Comparison of ENCODE assay signal across 8 cellular contexts in the genomic region with DNA sequence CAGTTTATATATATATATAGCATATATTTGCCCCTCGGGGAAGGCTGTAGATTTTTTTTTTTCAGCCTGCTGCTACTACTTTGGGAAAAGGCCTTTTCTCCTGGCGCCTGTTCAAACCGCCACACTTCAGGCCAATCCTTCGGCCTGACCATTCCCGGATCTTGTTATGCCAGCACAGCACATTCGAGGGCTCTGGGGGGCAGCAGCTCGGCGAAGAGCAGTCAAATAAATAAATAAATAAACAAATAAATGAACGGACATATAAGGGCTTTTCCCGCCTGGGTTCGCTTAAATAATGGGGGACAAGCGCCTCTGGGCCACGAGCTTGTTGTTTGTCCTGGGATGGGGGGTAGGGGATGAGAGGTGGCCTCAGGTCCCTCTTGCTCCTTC. TPM values are rescaled to one million over a fixed set of nuclear protein-coding genes. Genes with fewer than 3 reads are reported as not detected.
DNase-seq lines count a peak whose midpoint lies in the region; ATAC-seq and TF ChIP-seq lines count a peak whose summit lies in the region.

No MANE protein-coding gene starts in this region.

- peaks cover 98% of the 10 kb centered on the region for H3K27me3 ChIP-seq in CD4-positive, alpha-beta T cell (ENCODE audit: control insufficient read depth, insufficient read depth, low read length)
- H3K27me3 ChIP-seq in IMR-90 (ENCODE audit: control insufficient read depth, insufficient read depth, low read length) (peaks cover 74% of the 10 kb centered on the region), neuron (ENCODE audit: insufficient read depth, low read length) (peaks cover 88% of the 10 kb centered on the region)

- H3K4me1 ChIP-seq in IMR-90 (ENCODE audit: control insufficient read depth, insufficient read depth, low read length) (no peaks in the 10 kb centered on the region), neuron (ENCODE audit: insufficient read depth, low read length) (no peaks in the 10 kb centered on the region)

- no peak overlapping the region for H4K8ac ChIP-seq in IMR-90 (ENCODE audit: low read depth in 2 of 2, low read length in 2 of 2)

- H3K56ac ChIP-seq in IMR-90 (ENCODE audit: extremely low read depth, insufficient read depth, low read length): no peak overlapping the region

- in situ Hi-C loops in IMR-90 (cut with MboI; ENCODE audit: low sequenced_read_pairs): loop anchor here (5.0 kb wide), 1 partner anchor 412 kb away; no protein-coding TSS in a partner anchor

- H2AFZ ChIP-seq in IMR-90 (replicated peaks; ENCODE audit: low read length, poor library complexity): peak overlapping the region; percentile 88
- H2AFZ ChIP-seq in neuron (ENCODE audit: low read depth, low read length): no peak overlapping the region

- intact Hi-C loops in CD4-positive, alpha-beta T cell (cut with DNase I, micrococcal nuclease): loop anchor here (5.0 kb wide), 1 partner anchor 317 kb away; no protein-coding TSS in a partner anchor
- intact Hi-C loops in IMR-90 (cut with micrococcal nuclease) (loop anchor here (1.0 to 2.0 kb wide), 4 partner anchors 315 to 675 kb away; no protein-coding TSS in a partner anchor), natural killer cell (cut with micrococcal nuclease) (no loop called here)

- no peak overlapping the region for H4K5ac ChIP-seq in IMR-90 (ENCODE audit: low read depth, low read length)

- no peak overlapping the region for H3K27ac ChIP-seq in CD4-positive, alpha-beta T cell (ENCODE audit: low read depth, low read length)
- H3K27ac ChIP-seq in IMR-90 (ENCODE audit: insufficient read depth, low read length) (no peak overlapping the region), coronary artery (peak overlapping the region in 1 of 2 donors; percentile 48)

- H3K23ac ChIP-seq in IMR-90 (ENCODE audit: low read depth, low read length): no peak overlapping the region

- H3K4me2 ChIP-seq in IMR-90 (ENCODE audit: low read depth, low read length): peak overlapping the region; percentile 79

- POLR2A ChIA-PET in CD4-positive, alpha-beta T cell (lab: Charles Lee): interaction anchor here (0.6 to 1.1 kb wide), 3 partner anchors 14 to 713 kb away, joined by 3 read pairs; no protein-coding TSS in a partner anchor
- POLR2A ChIA-PET in IMR-90 (lab: Charles Lee; ENCODE audit: unreplicated experiment): no interaction called here

- TF ChIP-seq RAD21 in IMR-90 (IDR thresholded peaks at IDR 0.05; ENCODE audit: low read length): no peak

- no peaks in the 10 kb centered on the region for H4K20me1 ChIP-seq in IMR-90 (ENCODE audit: insufficient read depth, low read length)

- ATAC-seq in CD4-positive, alpha-beta T cell (ENCODE audit: poor library complexity): no peak
- ATAC-seq in IMR-90 (ENCODE audit: low read depth) (no peak), GM21515 (IDR thresholded peaks at IDR 0.05; ENCODE audit: unreplicated experiment) (no peak), natural killer cell (no peak)

- H2AK5ac ChIP-seq in IMR-90 (ENCODE audit: low read depth, low read length): no peak overlapping the region

- H4K91ac ChIP-seq in IMR-90 (ENCODE audit: insufficient read depth, low read depth, low read length): no peak overlapping the region

- H3K9me3 ChIP-seq in CD4-positive, alpha-beta T cell (ENCODE audit: control insufficient read depth, low read length): peaks cover 14% of the 10 kb centered on the region
- H3K9me3 ChIP-seq in IMR-90 (ENCODE audit: control insufficient read depth, insufficient read depth, low read length) (peaks cover 3% of the 10 kb centered on the region), neuron (ENCODE audit: low read length) (peaks cover 12% of the 10 kb centered on the region)

- no peak overlapping the region for H3K4ac ChIP-seq in IMR-90 (ENCODE audit: low read depth, low read length)

- no peaks in the 10 kb centered on the region for H3K9me1 ChIP-seq in IMR-90 (ENCODE audit: insufficient read depth, low read length)

- H3K36me3 ChIP-seq in IMR-90 (ENCODE audit: control insufficient read depth, insufficient read depth, low read length): no peaks in the 10 kb centered on the region
- no peaks in the 10 kb centered on the region for H3K36me3 ChIP-seq in neuron (ENCODE audit: insufficient read depth, low read length)

- H3K9me3 Mint-ChIP-seq in CD4-positive, alpha-beta T cell: peaks cover 4% of the 10 kb centered on the region
- H3K9me3 Mint-ChIP-seq in natural killer cell: peaks cover 2 to 8% of the 10 kb centered on the region in 2 donors

- peaks cover 40% of the 10 kb centered on the region for H3K4me1 Mint-ChIP-seq in CD4-positive, alpha-beta T cell (ENCODE audit: low read depth)
- H3K4me1 Mint-ChIP-seq in natural killer cell: peaks cover 21 to 28% of the 10 kb centered on the region in 2 donors

- BruUV-seq in IMR-90 (replicated peaks; lab: Mats Ljungman, UMichigan): no TSS peak

- H3K18ac ChIP-seq in IMR-90 (ENCODE audit: low read depth, low read length): no peak overlapping the region

- dilution Hi-C loops in IMR-90 (cut with HindIII; ENCODE audit: low sequenced_read_pairs, unreplicated experiment): no loop called here

- no CpG with 5 or more reads among the region's 13 CpGs for WGBS in IMR-90 (ENCODE audit: extremely low coverage in 2 of 2, insufficient read length in 1 of 2), 2 experiments

- no peak overlapping the region for H2BK20ac ChIP-seq in IMR-90 (ENCODE audit: low read depth, low read length)

- no peak overlapping the region for H2BK5ac ChIP-seq in IMR-90 (ENCODE audit: low read depth, low read length, poor library complexity, severe bottlenecking)

- H2BK15ac ChIP-seq in IMR-90 (ENCODE audit: low read depth, low read length): no peak overlapping the region

- no peak overlapping the region for H3K14ac ChIP-seq in IMR-90 (replicated peaks; ENCODE audit: low read depth, low read length)

- no peak overlapping the region for H3K9ac ChIP-seq in IMR-90 (ENCODE audit: low read depth, low read length)

- H3K27ac Mint-ChIP-seq in CD4-positive, alpha-beta T cell: no peak overlapping the region
- H3K27ac Mint-ChIP-seq in natural killer cell: no peak overlapping the region

- no peak overlapping the region for H2AK9ac ChIP-seq in IMR-90 (replicated peaks; ENCODE audit: low read depth, low read length, poor library complexity)

- TF ChIP-seq POLR2A in IMR-90 (IDR thresholded peaks at IDR 0.05; ENCODE audit: low read depth, low read length): no peak

- no peak for DNase-seq in CD4-positive, alpha-beta T cell
- DNase-seq in IMR-90 (no peak), coronary artery (ENCODE audit: low spot score) (no peak), natural killer cell (no peak), NCI-H2196 treated with DMSO at 0.1 percent for 48 hours (lab: John Stamatoyannopoulos, UW; ENCODE audit: unreplicated experiment) (no peak)
- no peak for DNase-seq in activated CD4-positive, alpha-beta T cell treated with anti-CD3 and anti-CD28 coated beads, Interleukin-2, amount 50 U/mL, for 4 hours

- no peak overlapping the region for H2BK120ac ChIP-seq in IMR-90 (ENCODE audit: low read depth, low read length)

- no peak for TF ChIP-seq CTCF in CD4-positive, alpha-beta T cell (IDR thresholded peaks at IDR 0.05)
- TF ChIP-seq CTCF in IMR-90 (conservative IDR thresholded peaks at IDR 0.05; ENCODE audit: low read depth, low read length) (no peak), coronary artery (IDR thresholded peaks at IDR 0.05) (no peak), natural killer cell (IDR thresholded peaks at IDR 0.05) (no peak)

- peaks cover 3% of the 10 kb centered on the region for H3K36me3 Mint-ChIP-seq in CD4-positive, alpha-beta T cell (ENCODE audit: low read depth)
- peaks cover 38% of the 10 kb centered on the region for H3K36me3 Mint-ChIP-seq in natural killer cell

- no peaks in the 10 kb centered on the region for H3K79me1 ChIP-seq in IMR-90 (ENCODE audit: low read depth in 1 of 2, low read length in 2 of 2)

- peak overlapping the region; percentile 18 for H3K4me3 Mint-ChIP-seq in CD4-positive, alpha-beta T cell
- H3K4me3 Mint-ChIP-seq in natural killer cell: no peak overlapping the region

- H3K4me3 ChIP-seq in IMR-90 (ENCODE audit: insufficient read depth, low read depth, low read length) (peak overlapping the region; percentile 50), coronary artery (peak overlapping the region; percentile 71), neuron (ENCODE audit: low read length) (peak overlapping the region; percentile 43)

- CTCF ChIA-PET in CD4-positive, alpha-beta T cell (lab: Charles Lee): interaction anchor here (1.0 kb wide), 1 partner anchor 13 kb away, joined by 3 read pairs; no protein-coding TSS in a partner anchor
- CTCF ChIA-PET in IMR-90 (lab: Yijun Ruan, JAX): interaction anchor here (0.5 to 2.5 kb wide), 22 partner anchors 8 to 1199 kb away, joined by 3 to 24 read pairs (median 4); no protein-coding TSS in a partner anchor

- peaks cover 95% of the 10 kb centered on the region for H3K27me3 Mint-ChIP-seq in CD4-positive, alpha-beta T cell
- H3K27me3 Mint-ChIP-seq in natural killer cell (ENCODE audit: low read depth in 2 of 2): peaks cover 75 to 77% of the 10 kb centered on the region in 2 donors

TF ChIP-seq in IMR-90, 13 proteins besides CTCF, POLR2A, EP300 and RAD21 (continues in another document):
- no peak for TF ChIP-seq CHD1 (IDR thresholded peaks at IDR 0.05; ENCODE audit: low read depth, low read length)

RNA-seq across cellular contexts. Expression of a gene that starts 10.6 kb away (rescaled TPM):
- not detected for total RNA-seq in CD4-positive, alpha-beta T cell
- total RNA-seq in IMR-90 (2012; rRNA removed): not detected in 2 replicates
- not detected in 2 replicates for polyA plus RNA-seq in IMR-90 (2012; rRNA removed)
- polyA plus RNA-seq in IMR-90 (2012; cell fraction: cytosol; rRNA removed): not detected in 2 replicates
- polyA plus RNA-seq in IMR-90 (2012; cell fraction: nucleus; rRNA removed; ENCODE audit: low replicate concordance): not detected in 2 replicates
- not detected for total RNA-seq in natural killer cell

RNA-seq across cellular contexts. Expression of a gene that starts 11.2 kb away (rescaled TPM):
- total RNA-seq in CD4-positive, alpha-beta T cell: not detected
- total RNA-seq in IMR-90 (2012; rRNA removed): not detected in 2 replicates
- polyA plus RNA-seq in IMR-90 (2012; rRNA removed): not detected in 2 replicates
- not detected in 2 replicates for polyA plus RNA-seq in IMR-90 (2012; cell fraction: cytosol; rRNA removed)
- not detected in 2 replicates for polyA plus RNA-seq in IMR-90 (2012; cell fraction: nucleus; rRNA removed; ENCODE audit: low replicate concordance)
- not detected for total RNA-seq in natural killer cell

RNA-seq across cellular contexts. Expression of a gene that starts 17.0 kb away (rescaled TPM):
- not detected for total RNA-seq in CD4-positive, alpha-beta T cell
- not detected in 2 replicates for total RNA-seq in IMR-90 (2012; rRNA removed)
- not detected in 2 replicates for polyA plus RNA-seq in IMR-90 (2012; rRNA removed)
- polyA plus RNA-seq in IMR-90 (2012; cell fraction: cytosol; rRNA removed): not detected in 2 replicates
- not detected in 2 replicates for polyA plus RNA-seq in IMR-90 (2012; cell fraction: nucleus; rRNA removed; ENCODE audit: low replicate concordance)
- total RNA-seq in natural killer cell: not detected

RNA-seq across cellular contexts. Expression of a gene that starts 17.6 kb away (rescaled TPM):
- total RNA-seq in CD4-positive, alpha-beta T cell: not detected
- total RNA-seq in IMR-90 (2012; rRNA removed): not detected in 2 replicates
- polyA plus RNA-seq in IMR-90 (2012; rRNA removed): not detected in 2 replicates
- not detected in 2 replicates for polyA plus RNA-seq in IMR-90 (2012; cell fraction: cytosol; rRNA removed)
- polyA plus RNA-seq in IMR-90 (2012; cell fraction: nucleus; rRNA removed; ENCODE audit: low replicate concordance): not detected in 2 replicates
- total RNA-seq in natural killer cell: not detected

RNA-seq across cellular contexts. Expression of a gene that starts 23.5 kb away (rescaled TPM):
- total RNA-seq in CD4-positive, alpha-beta T cell: not detected
- total RNA-seq in IMR-90 (2012; rRNA removed) (not detected in 2 replicates), natural killer cell (not detected)
- polyA plus RNA-seq in IMR-90 (2012; rRNA removed): not detected in 2 replicates
- polyA plus RNA-seq in IMR-90 (2012; cell fraction: cytosol; rRNA removed): not detected in 2 replicates
- polyA plus RNA-seq in IMR-90 (2012; cell fraction: nucleus; rRNA removed; ENCODE audit: low replicate concordance): not detected in 2 replicates
